37 cellular contexts compared by ENCODE assay signal in genomic region chr7:116787881-116788280, GRCh38.
"Had no signal": no experiment of that assay in that cellular context is flagged by ENCODE, and none has a peak within 500 bp of the region (broad histone marks: within the 10 kb centered on the region; RNA-seq: fewer than 3 reads in every experiment).

No MANE protein-coding gene starts in this region.

- H3K36me3 Mint-ChIP-seq: activated CD8-positive, alpha-beta memory T cell treated with anti-CD3 and anti-CD28 coated beads, Interleukin-2, amount 10 ng/mL, durations not matched to agents 7 days and 5 days; activated naive CD8-positive, alpha-beta T cell; activated naive CD8-positive, alpha-beta T cell treated with anti-CD3 and anti-CD28 coated beads, Interleukin-2, amount 10 ng/mL, durations not matched to agents 7 days and 5 days; WTC11 had no signal

- H3K4me1 ChIP-seq: ascending aorta, breast epithelium had no signal

- H3K36me3 ChIP-seq: ascending aorta, brain microvascular endothelial cell, breast epithelium, WERI-Rb-1 had no signal

- DNase-seq: activated CD4-positive, alpha-beta memory T cell treated with anti-CD3 and anti-CD28 coated beads, Interleukin-2, amount 10 ng/mL, durations not matched to agents 7 days and 5 days; activated CD4-positive, alpha-beta T cell treated with anti-CD3 and anti-CD28 coated beads for 1 hour; activated CD4-positive, alpha-beta T cell treated with anti-CD3 and anti-CD28 coated beads for 36 hours; activated CD4-positive, alpha-beta T cell treated with anti-CD3 and anti-CD28 coated beads for 48 hours; activated CD4-positive, alpha-beta T cell treated with anti-CD3 and anti-CD28 coated beads, Interleukin-2, amount 10 ng/mL, durations not matched to agents 7 days and 5 days; activated CD4-positive, alpha-beta T cell treated with anti-CD3 and anti-CD28 coated beads, Interleukin-2, amount 50 U/mL, for 48 hours; activated CD4-positive, CD25-positive, alpha-beta regulatory T cell; activated CD8-positive, alpha-beta memory T cell treated with anti-CD3 and anti-CD28 coated beads for 24 hours; activated CD8-positive, alpha-beta memory T cell treated with anti-CD3 and anti-CD28 coated beads, Interleukin-2, amount 10 ng/mL, durations not matched to agents 7 days and 5 days; activated CD8-positive, alpha-beta memory T cell treated with anti-CD3 and anti-CD28 coated beads, Interleukin-2, amount 50 U/mL, for 48 hours; activated CD8-positive, alpha-beta T cell treated with anti-CD3 and anti-CD28 coated beads, Interleukin-2, amount 10 ng/mL, durations not matched to agents 7 days and 5 days; activated effector memory CD4-positive, alpha-beta T cell treated with anti-CD3 and anti-CD28 coated beads, Interleukin-2, amount 50 U/mL, for 16 hours; activated gamma-delta T cell treated with Interleukin-2 at 50 U/mL for 16 hours; activated naive CD4-positive, alpha-beta T cell; activated naive CD4-positive, alpha-beta T cell treated with anti-CD3 and anti-CD28 coated beads for 36 hours; activated naive CD4-positive, alpha-beta T cell treated with anti-CD3 and anti-CD28 coated beads, Interleukin-2, amount 50 U/mL, for 16 hours; activated naive CD8-positive, alpha-beta T cell treated with anti-CD3 and anti-CD28 coated beads, Interleukin-2, amount 10 ng/mL, durations not matched to agents 7 days and 5 days; activated naive CD8-positive, alpha-beta T cell treated with anti-CD3 and anti-CD28 coated beads, Interleukin-2, amount 50 U/mL, for 24 hours; activated T-cell treated with anti-CD3 and anti-CD28 coated beads, Interleukin-2, amount 50 U/mL, for 24 hours; activated T-cell treated with anti-CD3 and anti-CD28 coated beads, Interleukin-2, amount 50 U/mL, for 48 hours; amygdala; anterior cingulate cortex; brain microvascular endothelial cell; central memory CD4-positive, alpha-beta T cell; T-helper 1 cell; T-helper 2 cell; T-helper 9 cell; WERI-Rb-1 had no signal

- H3K9me3 Mint-ChIP-seq: activated CD4-positive, alpha-beta memory T cell treated with anti-CD3 and anti-CD28 coated beads, Interleukin-2, amount 10 ng/mL, durations not matched to agents 7 days and 5 days; activated CD4-positive, alpha-beta T cell treated with anti-CD3 and anti-CD28 coated beads, Interleukin-2, amount 10 ng/mL, durations not matched to agents 7 days and 5 days; activated naive CD4-positive, alpha-beta T cell treated with anti-CD3 and anti-CD28 coated beads for 36 hours; activated naive CD8-positive, alpha-beta T cell treated with anti-CD3 and anti-CD28 coated beads, Interleukin-2, amount 10 ng/mL, durations not matched to agents 7 days and 5 days; activated naive CD8-positive, alpha-beta T cell treated with anti-CD3 and anti-CD28 coated beads, Interleukin-2, amount 50 U/mL, for 24 hours; activated T-cell treated with anti-CD3 and anti-CD28 coated beads, Interleukin-2, amount 50 U/mL, for 24 hours; activated T-helper 1 cell treated with anti-CD3 and anti-CD28 coated beads, Interleukin-12 subunit alpha, Interleukin-12 subunit beta, Interleukin-2, Interleukin-4 antibody, amounts not matched to agents 30 ng/mL and 10 ng/mL and 1 ng/mL, durations not matched to agents 14 hours and 24 hours and 36 hours; activated T-helper 17 cell treated with anti-CD3 and anti-CD28 coated beads, Interleukin-2, amount 50 U/mL, for 72 hours; T-helper 1 cell treated with Interleukin-12 subunit alpha and Interleukin-12 subunit beta and Interleukin-4 antibody, amounts not matched to agents 30 μg/mL and 1 μg/mL, for 36 hours; T-helper 2 cell treated with Interferon-gamma antibody and Interleukin-4, amounts not matched to agents 5 μg/mL and 100 μg/mL, for 36 hours; WTC11 had no signal

- H3K27me3 ChIP-seq: ascending aorta, brain microvascular endothelial cell, breast epithelium had no signal

- H3K4me3 ChIP-seq: ascending aorta, breast epithelium had no signal

- H3K27ac Mint-ChIP-seq: activated CD4-positive, alpha-beta memory T cell treated with anti-CD3 and anti-CD28 coated beads, Interleukin-2, amount 10 ng/mL, durations not matched to agents 7 days and 5 days; activated CD4-positive, alpha-beta T cell treated with anti-CD3 and anti-CD28 coated beads for 36 hours; activated CD4-positive, alpha-beta T cell treated with anti-CD3 and anti-CD28 coated beads, Interleukin-2, amount 10 ng/mL, durations not matched to agents 7 days and 5 days; activated CD8-positive, alpha-beta memory T cell treated with anti-CD3 and anti-CD28 coated beads, Interleukin-2, amount 10 ng/mL, durations not matched to agents 7 days and 5 days; activated CD8-positive, alpha-beta T cell treated with anti-CD3 and anti-CD28 coated beads, Interleukin-2, amount 10 ng/mL, durations not matched to agents 7 days and 5 days; activated naive CD4-positive, alpha-beta T cell treated with anti-CD3 and anti-CD28 coated beads for 36 hours; activated naive CD8-positive, alpha-beta T cell; activated naive CD8-positive, alpha-beta T cell treated with anti-CD3 and anti-CD28 coated beads, Interleukin-2, amount 10 ng/mL, durations not matched to agents 7 days and 5 days; activated naive CD8-positive, alpha-beta T cell treated with anti-CD3 and anti-CD28 coated beads, Interleukin-2, amount 50 U/mL, for 24 hours; activated T-cell treated with anti-CD3 and anti-CD28 coated beads, Interleukin-2, amount 50 U/mL, for 24 hours; activated T-helper 1 cell treated with anti-CD3 and anti-CD28 coated beads, Interleukin-12 subunit alpha, Interleukin-12 subunit beta, Interleukin-2, Interleukin-4 antibody, amounts not matched to agents 30 ng/mL and 10 ng/mL and 1 ng/mL, durations not matched to agents 14 hours and 24 hours and 36 hours; activated T-helper 17 cell treated with anti-CD3 and anti-CD28 coated beads, Interleukin-2, amount 50 U/mL, for 72 hours; T-helper 1 cell treated with Interleukin-12 subunit alpha and Interleukin-12 subunit beta and Interleukin-4 antibody, amounts not matched to agents 30 μg/mL and 1 μg/mL, for 36 hours; T-helper 2 cell treated with Interferon-gamma antibody and Interleukin-4, amounts not matched to agents 5 μg/mL and 100 μg/mL, for 36 hours; WTC11 had no signal

- H3K27me3 Mint-ChIP-seq: activated CD4-positive, alpha-beta T cell treated with anti-CD3 and anti-CD28 coated beads for 36 hours; activated CD4-positive, alpha-beta T cell treated with anti-CD3 and anti-CD28 coated beads, Interleukin-2, amount 10 ng/mL, durations not matched to agents 7 days and 5 days; activated CD8-positive, alpha-beta memory T cell treated with anti-CD3 and anti-CD28 coated beads, Interleukin-2, amount 10 ng/mL, durations not matched to agents 7 days and 5 days; activated naive CD8-positive, alpha-beta T cell; activated naive CD8-positive, alpha-beta T cell treated with anti-CD3 and anti-CD28 coated beads, Interleukin-2, amount 50 U/mL, for 24 hours; activated T-cell treated with anti-CD3 and anti-CD28 coated beads, Interleukin-2, amount 50 U/mL, for 24 hours had no signal

- H3K4me1 Mint-ChIP-seq: activated CD4-positive, alpha-beta memory T cell treated with anti-CD3 and anti-CD28 coated beads, Interleukin-2, amount 10 ng/mL, durations not matched to agents 7 days and 5 days; activated CD4-positive, alpha-beta T cell treated with anti-CD3 and anti-CD28 coated beads for 36 hours; activated CD4-positive, alpha-beta T cell treated with anti-CD3 and anti-CD28 coated beads, Interleukin-2, amount 10 ng/mL, durations not matched to agents 7 days and 5 days; activated CD8-positive, alpha-beta memory T cell treated with anti-CD3 and anti-CD28 coated beads, Interleukin-2, amount 10 ng/mL, durations not matched to agents 7 days and 5 days; activated naive CD8-positive, alpha-beta T cell treated with anti-CD3 and anti-CD28 coated beads, Interleukin-2, amount 50 U/mL, for 24 hours; activated T-helper 17 cell treated with anti-CD3 and anti-CD28 coated beads, Interleukin-2, amount 50 U/mL, for 72 hours had no signal

- H3K9me3 ChIP-seq: ascending aorta, breast epithelium had no signal

- ATAC-seq: activated CD4-positive, alpha-beta T cell treated with anti-CD3 and anti-CD28 coated beads for 36 hours; activated CD4-positive, CD25-positive, alpha-beta regulatory T cell treated with anti-CD3 and anti-CD28 coated beads, Interleukin-2, amount 50 U/mL, for 24 hours; activated CD8-positive, alpha-beta memory T cell treated with anti-CD3 and anti-CD28 coated beads, Interleukin-2, amount 10 ng/mL, durations not matched to agents 7 days and 5 days; activated CD8-positive, alpha-beta T cell treated with anti-CD3 and anti-CD28 coated beads, Interleukin-2, amount 10 ng/mL, durations not matched to agents 7 days and 5 days; activated naive CD8-positive, alpha-beta T cell treated with anti-CD3 and anti-CD28 coated beads, Interleukin-2, amount 50 U/mL, for 24 hours; activated T-helper 17 cell treated with anti-CD3 and anti-CD28 coated beads, Interleukin-2, amount 50 U/mL, for 72 hours; WTC11 had no signal

- H3K4me3 Mint-ChIP-seq: activated CD4-positive, alpha-beta memory T cell treated with anti-CD3 and anti-CD28 coated beads, Interleukin-2, amount 10 ng/mL, durations not matched to agents 7 days and 5 days; activated CD4-positive, alpha-beta T cell treated with anti-CD3 and anti-CD28 coated beads for 36 hours; activated CD4-positive, alpha-beta T cell treated with anti-CD3 and anti-CD28 coated beads, Interleukin-2, amount 10 ng/mL, durations not matched to agents 7 days and 5 days; activated CD8-positive, alpha-beta memory T cell treated with anti-CD3 and anti-CD28 coated beads, Interleukin-2, amount 10 ng/mL, durations not matched to agents 7 days and 5 days; activated CD8-positive, alpha-beta T cell treated with anti-CD3 and anti-CD28 coated beads, Interleukin-2, amount 10 ng/mL, durations not matched to agents 7 days and 5 days; activated naive CD4-positive, alpha-beta T cell treated with anti-CD3 and anti-CD28 coated beads for 36 hours; activated naive CD8-positive, alpha-beta T cell; activated naive CD8-positive, alpha-beta T cell treated with anti-CD3 and anti-CD28 coated beads, Interleukin-2, amount 10 ng/mL, durations not matched to agents 7 days and 5 days; activated naive CD8-positive, alpha-beta T cell treated with anti-CD3 and anti-CD28 coated beads, Interleukin-2, amount 50 U/mL, for 24 hours; activated T-cell treated with anti-CD3 and anti-CD28 coated beads, Interleukin-2, amount 50 U/mL, for 24 hours; activated T-helper 1 cell treated with anti-CD3 and anti-CD28 coated beads, Interleukin-12 subunit alpha, Interleukin-12 subunit beta, Interleukin-2, Interleukin-4 antibody, amounts not matched to agents 30 ng/mL and 10 ng/mL and 1 ng/mL, durations not matched to agents 14 hours and 24 hours and 36 hours; activated T-helper 17 cell treated with anti-CD3 and anti-CD28 coated beads, Interleukin-2, amount 50 U/mL, for 72 hours; T-helper 1 cell treated with Interleukin-12 subunit alpha and Interleukin-12 subunit beta and Interleukin-4 antibody, amounts not matched to agents 30 μg/mL and 1 μg/mL, for 36 hours; T-helper 2 cell treated with Interferon-gamma antibody and Interleukin-4, amounts not matched to agents 5 μg/mL and 100 μg/mL, for 36 hours; WTC11 had no signal

- H3K27ac ChIP-seq: ascending aorta, brain microvascular endothelial cell, breast epithelium, WERI-Rb-1 had no signal
